14 cellular contexts compared by ENCODE assay signal in genomic region chr19:2561221-2561620, GRCh38.
A peak's percentile ranks its signal among the peaks of the same experiment; 100 is the strongest.
DNase-seq lines count a peak whose midpoint lies in the region; ATAC-seq and TF ChIP-seq lines count a peak whose summit lies in the region.
"Had no signal": no experiment of that assay in that cellular context is flagged by ENCODE, and none has a peak within 500 bp of the region (broad histone marks: within the 10 kb centered on the region; RNA-seq: fewer than 3 reads in every experiment).

No MANE protein-coding gene starts in this region.

- H3K4me3 Mint-ChIP-seq in immature natural killer cell, result peak overlapping the region; percentile 85 to 93 (median 89)

- H3K4me3 ChIP-seq in SU-DHL-6 (ENCODE audit: insufficient read depth, low read length, poor library complexity, severe bottlenecking) (no peak overlapping the region), aorta (ENCODE audit: low read length in 2 of 2) (no peak overlapping the region), upper lobe of left lung (no peak overlapping the region)

- intact Hi-C loops in left cardiac atrium (cut with DNase I), result no loop called here
- intact Hi-C loops in cardiac septum (cut with DNase I), result no loop called here
- intact Hi-C loops in aorta (cut with DNase I), result no loop called here

- H3K4me1 ChIP-seq in aorta (ENCODE audit: control insufficient read depth in 1 of 2, insufficient read depth in 2 of 2, low read length in 2 of 2) (no peaks in the 10 kb centered on the region), upper lobe of left lung (peaks cover 0 to 8% (median 0%) of the 10 kb centered on the region in 4 donors)
- H3K4me1 ChIP-seq: foreskin keratinocyte had no signal

- TF ChIP-seq CTCF in SU-DHL-6 (IDR thresholded peaks at IDR 0.05; ENCODE audit: insufficient read depth, low read length, poor library complexity, severe bottlenecking) (no peak), upper lobe of left lung (IDR thresholded peaks at IDR 0.05) (no peak)

- no peak for ATAC-seq in left cardiac atrium
- ATAC-seq in aorta (ENCODE audit: low FRiP score), result no peak
- no peak for ATAC-seq in upper lobe of left lung (ENCODE audit: low FRiP score in 2 of 2)

- DNase-seq in left cardiac atrium, result peak; percentile 9
- no peak for DNase-seq in cardiac septum (ENCODE audit: low spot score)
- no peak for DNase-seq in immature natural killer cell
- DNase-seq in aorta, result peak; percentile 38 to 45
- DNase-seq in T-helper 9 cell, result no peak
- no peak for DNase-seq in upper lobe of left lung
- no peak for DNase-seq in dedifferentiated amniotic fluid mesenchymal stem cell (ENCODE audit: extremely low spot score)
- DNase-seq: foreskin keratinocyte, mesendoderm, NCI-H187, NCI-H510A treated with DMSO at 0.1 percent for 48 hours, nucleus accumbens, SW 1271 had no signal

- no peaks in the 10 kb centered on the region for H3F3A ChIP-seq in SU-DHL-6 (ENCODE audit: insufficient read depth)

- H3K27me3 ChIP-seq in SU-DHL-6 (ENCODE audit: low read length) (no peaks in the 10 kb centered on the region), aorta (ENCODE audit: control insufficient read depth in 1 of 2, insufficient read depth in 2 of 2, low read length in 1 of 2) (no peaks in the 10 kb centered on the region), upper lobe of left lung (no peaks in the 10 kb centered on the region)

- no peaks in the 10 kb centered on the region for H3K79me2 ChIP-seq in SU-DHL-6 (ENCODE audit: insufficient read depth, low read length)

- no peaks in the 10 kb centered on the region for H3K9me3 Mint-ChIP-seq in immature natural killer cell

- H3K27me3 Mint-ChIP-seq in immature natural killer cell (ENCODE audit: low read depth in 3 of 3), result peaks cover 0 to 6% (median 6%) of the 10 kb centered on the region in 3 donors

- no peaks in the 10 kb centered on the region for H3K9me2 ChIP-seq in SU-DHL-6 (replicated peaks; ENCODE audit: insufficient read depth, low read length)

- no peaks in the 10 kb centered on the region for H3K9me3 ChIP-seq in SU-DHL-6 (ENCODE audit: insufficient read depth, low read length)
- H3K9me3 ChIP-seq in aorta (ENCODE audit: control insufficient read depth, low read length), result no peaks in the 10 kb centered on the region
- H3K9me3 ChIP-seq in upper lobe of left lung, result no peaks in the 10 kb centered on the region

- no peak overlapping the region for H3K9ac ChIP-seq in SU-DHL-6 (ENCODE audit: low read length)

- no peaks in the 10 kb centered on the region for H4K20me1 ChIP-seq in SU-DHL-6 (ENCODE audit: low read depth, low read length)

- TF ChIP-seq EP300 in upper lobe of left lung (IDR thresholded peaks at IDR 0.05), result no peak

- no peaks in the 10 kb centered on the region for H3K36me3 Mint-ChIP-seq in immature natural killer cell

- WGBS in aorta, 2 donors, result 86 to 89% methylated on average over 5 of the region's 5 CpGs
- WGBS in upper lobe of left lung, 2 donors, result 93 to 95% methylated on average over 2 to 4 of the region's 5 CpGs

- H3K4me1 Mint-ChIP-seq in immature natural killer cell, result peaks cover 31 to 43% of the 10 kb centered on the region in 2 donors

- TF ChIP-seq POLR2A in upper lobe of left lung (IDR thresholded peaks at IDR 0.05), result no peak

- H3K4me2 ChIP-seq in SU-DHL-6 (ENCODE audit: low read depth, low read length, poor library complexity, severe bottlenecking), result peak overlapping the region; percentile 63

- H3K27ac Mint-ChIP-seq in immature natural killer cell, result peak overlapping the region in 5 of 6 donors; percentile 40 to 94 (median 88)

- H2AFZ ChIP-seq in SU-DHL-6 (ENCODE audit: low read depth, low read length, severe bottlenecking), result no peak overlapping the region

- H3K27ac ChIP-seq in SU-DHL-6 (ENCODE audit: low read depth, low read length), result no peak overlapping the region
- H3K27ac ChIP-seq in aorta (ENCODE audit: low read depth in 1 of 2, low read length in 2 of 2), result no peak overlapping the region
- no peak overlapping the region for H3K27ac ChIP-seq in upper lobe of left lung
- H3K27ac ChIP-seq: foreskin keratinocyte had no signal

- H3K36me3 ChIP-seq in SU-DHL-6 (ENCODE audit: low read length), result no peaks in the 10 kb centered on the region
- H3K36me3 ChIP-seq in aorta (ENCODE audit: control insufficient read depth in 1 of 2, insufficient read depth in 2 of 2, low read length in 1 of 2), result no peaks in the 10 kb centered on the region
- H3K36me3 ChIP-seq in upper lobe of left lung, result no peaks in the 10 kb centered on the region

Comparison
In these comparisons a context has a peak if more than half of its experiments do, and no peak if none do; other contexts are left out.
1. DNase-seq: peak in left cardiac atrium (single experiment) and aorta (2 of 2); none in cardiac septum (single experiment), immature natural killer cell (0 of 3), T-helper 9 cell (single experiment), upper lobe of left lung (0 of 2) and dedifferentiated amniotic fluid mesenchymal stem cell (single experiment).